Comparison of ENCODE assay signal across 8 cellular contexts in the genomic region with DNA sequence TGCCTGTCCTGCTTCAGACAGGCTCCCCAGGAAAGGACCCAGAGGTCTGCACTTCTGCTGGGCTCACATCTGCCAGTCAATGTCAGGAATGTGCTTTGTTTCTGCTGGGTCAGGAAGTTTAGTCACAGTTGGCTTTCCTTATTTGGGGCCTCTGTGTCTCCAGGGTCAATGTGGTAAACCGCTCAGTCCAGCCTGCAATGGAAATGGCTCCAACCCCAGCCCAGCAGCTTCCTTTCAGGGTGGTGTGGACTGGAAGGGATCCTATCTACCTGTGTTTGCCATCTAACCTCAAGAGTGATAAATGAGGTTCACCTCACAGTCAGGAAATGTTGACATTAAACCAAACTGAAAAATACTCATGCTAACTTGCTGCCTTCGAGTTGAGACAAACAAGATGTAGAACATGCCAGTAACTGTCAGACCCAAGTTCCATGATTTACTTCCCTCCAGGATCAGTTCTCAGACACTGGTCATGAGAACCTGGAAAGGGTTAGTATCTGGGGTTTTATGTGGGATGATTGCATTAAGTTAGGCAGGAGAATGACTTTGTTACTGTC. TPM values are rescaled to one million over a fixed set of nuclear protein-coding genes. Genes with fewer than 3 reads are reported as not detected.
DNase-seq lines count a peak whose midpoint lies in the region; ATAC-seq and TF ChIP-seq lines count a peak whose summit lies in the region.

No MANE protein-coding gene starts in this region.

- H3K4me2 ChIP-seq in Loucy (ENCODE audit: low read depth, low read length, poor library complexity, severe bottlenecking), result peak overlapping the region; percentile 64

- no peak overlapping the region for H3K4me3 ChIP-seq in CD4-positive, alpha-beta memory T cell (ENCODE audit: low read length in 2 of 2)
- H3K4me3 ChIP-seq in Loucy (ENCODE audit: low read length, poor library complexity, severe bottlenecking) (peak overlapping the region; percentile 51), mesodermal cell (ENCODE audit: extremely low read depth, insufficient read depth, low read length, poor library complexity, severe bottlenecking) (no peak overlapping the region)

- peaks cover 56% of the 10 kb centered on the region for H4K20me1 ChIP-seq in Loucy (ENCODE audit: insufficient read depth, low read length, poor library complexity, severe bottlenecking)

- POLR2A ChIA-PET in CD4-positive, alpha-beta memory T cell (lab: Charles Lee; ENCODE audit: partially characterized antibody), result interaction anchor here (1.1 to 4.6 kb wide), 3 partner anchors 9 to 20 kb away, joined by 3 to 47 read pairs (median 3); a partner anchor contains a TSS

- H3K9me3 Mint-ChIP-seq in CD4-positive, alpha-beta memory T cell, result peaks cover 0 to 2% (median 0%) of the 10 kb centered on the region in 8 donors
- H3K9me3 Mint-ChIP-seq in brain, result no peaks in the 10 kb centered on the region

- H3K27ac Mint-ChIP-seq in CD4-positive, alpha-beta memory T cell, result peak overlapping the region; percentile 8 to 91 (median 67)
- peak overlapping the region; percentile 16 to 84 (median 60) for H3K27ac Mint-ChIP-seq in brain

- TF ChIP-seq CTCF in Loucy (conservative IDR thresholded peaks at IDR 0.05; ENCODE audit: low read length) (no peak), brain (conservative IDR thresholded peaks at IDR 0.05) (no peak)

- H3K27ac ChIP-seq in CD4-positive, alpha-beta memory T cell (ENCODE audit: low read depth, low read length), result no peak overlapping the region
- peak overlapping the region; percentile 88 for H3K27ac ChIP-seq in mesodermal cell (ENCODE audit: low read depth, low read length, severe bottlenecking)

- H3K4me1 Mint-ChIP-seq in CD4-positive, alpha-beta memory T cell, result peaks cover 10 to 32% (median 20%) of the 10 kb centered on the region in 4 donors
- H3K4me1 Mint-ChIP-seq in brain, result peaks cover 35% of the 10 kb centered on the region

- H3K9ac ChIP-seq in Loucy (ENCODE audit: low read depth, low read length, poor library complexity, severe bottlenecking), result peak overlapping the region; percentile 58

- H3K9me2 ChIP-seq in Loucy (replicated peaks; ENCODE audit: low read depth, low read length), result no peaks in the 10 kb centered on the region

- DNase-seq in CD4-positive, alpha-beta memory T cell, result no peak
- no peak for DNase-seq in anterior cingulate cortex (lab: John Stamatoyannopoulos, UW)

- H3K27me3 ChIP-seq in CD4-positive, alpha-beta memory T cell (ENCODE audit: insufficient read depth, low read length), result no peaks in the 10 kb centered on the region
- H3K27me3 ChIP-seq in Loucy (ENCODE audit: insufficient read depth, low read length, poor library complexity, severe bottlenecking), result no peaks in the 10 kb centered on the region

- H2AFZ ChIP-seq in Loucy (ENCODE audit: low read length), result no peak overlapping the region

- H3K4me1 ChIP-seq in CD4-positive, alpha-beta memory T cell (ENCODE audit: insufficient read depth, low read length), result peaks cover 10% of the 10 kb centered on the region
- H3K4me1 ChIP-seq in Loucy (ENCODE audit: insufficient read depth, low read length, poor library complexity, severe bottlenecking), result peaks cover 63% of the 10 kb centered on the region
- H3K4me1 ChIP-seq in mesodermal cell (ENCODE audit: control insufficient read depth, insufficient read depth, low read length, poor library complexity, severe bottlenecking), result peaks cover 49% of the 10 kb centered on the region

- H3K36me3 Mint-ChIP-seq in CD4-positive, alpha-beta memory T cell, result peaks cover 39 to 56% of the 10 kb centered on the region in 2 donors
- peaks cover 65% of the 10 kb centered on the region for H3K36me3 Mint-ChIP-seq in brain

- H3K36me3 ChIP-seq in CD4-positive, alpha-beta memory T cell (ENCODE audit: insufficient read depth, low read length), result peaks cover 54% of the 10 kb centered on the region
- H3K36me3 ChIP-seq in Loucy (ENCODE audit: insufficient read depth, low read length), result peaks cover 53% of the 10 kb centered on the region
- H3K36me3 ChIP-seq in mesodermal cell (ENCODE audit: control insufficient read depth, insufficient read depth, low read length), result peaks cover 51% of the 10 kb centered on the region

- ATAC-seq in HG03196 (IDR thresholded peaks at IDR 0.05; ENCODE audit: unreplicated experiment) (no peak), GM19467 (IDR thresholded peaks at IDR 0.05; ENCODE audit: unreplicated experiment) (no peak), HG03175 (IDR thresholded peaks at IDR 0.05; ENCODE audit: unreplicated experiment) (no peak)

- no peaks in the 10 kb centered on the region for H3K27me3 Mint-ChIP-seq in CD4-positive, alpha-beta memory T cell
- no peaks in the 10 kb centered on the region for H3K27me3 Mint-ChIP-seq in brain

- peak overlapping the region in 2 of 8 donors; percentile 32 to 49 for H3K4me3 Mint-ChIP-seq in CD4-positive, alpha-beta memory T cell
- H3K4me3 Mint-ChIP-seq in brain, result no peak overlapping the region

- no peaks in the 10 kb centered on the region for H3K9me3 ChIP-seq in CD4-positive, alpha-beta memory T cell (ENCODE audit: control insufficient read depth in 1 of 2, low read length in 2 of 2)
- no peaks in the 10 kb centered on the region for H3K9me3 ChIP-seq in Loucy (ENCODE audit: insufficient read depth, low read depth, low read length)
- H3K9me3 ChIP-seq in mesodermal cell (ENCODE audit: control insufficient read depth, low read length), result no peaks in the 10 kb centered on the region

- 46 to 83% methylated on average over 2 of the region's 2 CpGs for WGBS in mesodermal cell (ENCODE audit: insufficient coverage in 2 of 2), 2 experiments

- CTCF ChIA-PET in CD4-positive, alpha-beta memory T cell (lab: Charles Lee; ENCODE audit: partially characterized antibody), result interaction anchor here (0.9 to 12.6 kb wide), 11 partner anchors 7 to 146 kb away, joined by 3 to 123 read pairs (median 6); a partner anchor contains a TSS

- peaks cover 33% of the 10 kb centered on the region for H3F3A ChIP-seq in Loucy (ENCODE audit: low read depth)

- H3K79me2 ChIP-seq in Loucy (ENCODE audit: insufficient read depth, low read length), result peaks cover 43% of the 10 kb centered on the region

- intact Hi-C loops in CD4-positive, alpha-beta memory T cell (cut with micrococcal nuclease), result loop anchor here (5.0 kb wide), 1 partner anchor 41 kb away; a partner anchor contains a TSS

RNA-seq across cellular contexts. Expression of a gene that starts 20.3 kb away (rescaled TPM):
- 100 to 1,000 TPM; 291 to 305 TPM for total RNA-seq in CD4-positive, alpha-beta memory T cell
- polyA plus RNA-seq in CD4-positive, alpha-beta memory T cell, result 1,000 to 10,000 TPM; 1,071 to 1,157 TPM
- polyA plus RNA-seq in brain (ENCODE audit: insufficient read depth, low read depth, low replicate concordance), result 1,172 TPM
- 1,433 TPM for polyA plus RNA-seq in mesodermal cell (2013, experiment 1 of 2)
- polyA plus RNA-seq in mesodermal cell (2013, experiment 2 of 2), result 1,329 TPM

RNA-seq across cellular contexts. Expression of a gene that starts 40.8 kb away (rescaled TPM):
- total RNA-seq in CD4-positive, alpha-beta memory T cell, result 100 to 1,000 TPM; 104 to 117 TPM
- 10 to 100 TPM in 1 of 2 donors, under 1 TPM in 1; 0.38 to 17.1 TPM for polyA plus RNA-seq in CD4-positive, alpha-beta memory T cell
- 103 TPM for polyA plus RNA-seq in brain (ENCODE audit: insufficient read depth, low read depth, low replicate concordance)
- polyA plus RNA-seq in mesodermal cell (2013, experiment 1 of 2), result 92.8 TPM
- polyA plus RNA-seq in mesodermal cell (2013, experiment 2 of 2), result 89.3 TPM
